1 cellular context compared by ENCODE assay signal in the genomic region with DNA sequence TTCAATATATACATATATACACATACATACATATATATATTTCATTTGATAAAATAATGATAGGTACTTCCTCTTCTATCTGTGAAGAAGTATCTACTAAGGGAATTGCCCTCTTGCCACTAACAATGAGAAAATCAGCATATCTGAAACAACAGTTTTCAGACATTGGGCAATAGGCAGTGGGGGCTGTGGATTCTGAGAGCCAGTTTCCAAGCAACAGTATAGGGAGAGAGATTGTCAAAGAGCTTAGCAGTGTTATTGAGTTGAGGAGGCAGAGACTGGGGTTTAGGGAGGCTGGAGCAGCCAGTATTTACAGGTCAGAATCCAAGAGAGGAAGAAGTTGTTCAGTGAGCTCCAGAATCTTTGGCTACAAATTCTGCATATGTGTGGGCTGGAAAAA.
A peak's percentile ranks its signal among the peaks of the same experiment; 100 is the strongest.
TF ChIP-seq lines count a peak whose summit lies in the region.

No MANE protein-coding gene starts in this region.

TF ChIP-seq in IMR-90, 13 proteins besides CTCF, POLR2A, EP300 and RAD21:
- 0 out of 2 replicates have a peak, but pooled peaks have one; percentile 38 for TF ChIP-seq CEBPB (IDR thresholded peaks at IDR 0.05; ENCODE audit: low read depth, low read length)
- TF ChIP-seq FOS (IDR thresholded peaks at IDR 0.05; ENCODE audit: low read depth, low read length): no peak
